21 cellular contexts compared by ENCODE assay signal in genomic region chr11:130192845-130193267, GRCh38. TPM values are rescaled to one million over a fixed set of nuclear protein-coding genes. Genes with fewer than 3 reads are reported as not detected.
DNase-seq lines count a peak whose midpoint lies in the region; ATAC-seq and TF ChIP-seq lines count a peak whose summit lies in the region.
"Had no signal": no experiment of that assay in that cellular context is flagged by ENCODE, and none has a peak within 500 bp of the region (broad histone marks: within the 10 kb centered on the region; RNA-seq: fewer than 3 reads in every experiment).

No MANE protein-coding gene starts in this region.

- ATAC-seq in body of pancreas (peak; percentile 66), left lung (peak; percentile 81)
- ATAC-seq in natural killer cell treated with Interleukin-12 subunit alpha and Interleukin-12 subunit beta and Interleukin-15 and Interleukin-18, amount 100 ng/mL, for 72 hours: no peak

- H3K4me1 Mint-ChIP-seq in activated naive CD8-positive, alpha-beta T cell treated with anti-CD3 and anti-CD28 coated beads for 36 hours: no peaks in the 10 kb centered on the region
- no peaks in the 10 kb centered on the region for H3K4me1 Mint-ChIP-seq in natural killer cell treated with Interleukin-12 subunit alpha and Interleukin-12 subunit beta and Interleukin-15 and Interleukin-18, amount 100 ng/mL, for 72 hours (ENCODE audit: low read depth in 2 of 2)

- no peak overlapping the region for H3K4me3 ChIP-seq in body of pancreas
- no peak overlapping the region for H3K4me3 ChIP-seq in left lung
- H3K4me3 ChIP-seq in testis: no peak overlapping the region
- H3K4me3 ChIP-seq in BE2C (ENCODE audit: low read depth, low read length): no peak overlapping the region

- intact Hi-C loops in body of pancreas (cut with DNase I): no loop called here
- intact Hi-C loops in left lung (cut with DNase I): no loop called here
- intact Hi-C loops in testis (cut with DNase I; ENCODE audit: low total_unique reads): no loop called here

- no peak for TF ChIP-seq CTCF in body of pancreas (IDR thresholded peaks at IDR 0.05)
- no peak for TF ChIP-seq CTCF in left lung (IDR thresholded peaks at IDR 0.05)
- TF ChIP-seq CTCF in testis (IDR thresholded peaks at IDR 0.05): no peak
- TF ChIP-seq CTCF in BE2C (IDR thresholded peaks at IDR 0.05; ENCODE audit: low read depth, low read length): no peak

- peak; percentile 38 to 66 (median 52) for DNase-seq in body of pancreas
- no peak for DNase-seq in left lung
- DNase-seq in testis: peak; percentile 30
- DNase-seq in BE2C: no peak
- DNase-seq in activated naive CD8-positive, alpha-beta T cell treated with anti-CD3 and anti-CD28 coated beads for 36 hours: no peak
- DNase-seq in natural killer cell treated with Interleukin-12 subunit alpha and Interleukin-12 subunit beta and Interleukin-15 and Interleukin-18, amount 100 ng/mL, for 72 hours (ENCODE audit: low spot score): no peak
- no peak for DNase-seq in anterior cingulate cortex (lab: John Stamatoyannopoulos, UW)
- DNase-seq: ACHN, DMS79, KBM-7, MV-4-11, NCI-H1417, NCI-H187, NCI-H2107, NCI-H510A, NCI-H774, SW 1271 had no signal

- WGBS in body of pancreas, 2 donors: 11 to 26% methylated on average over 2 to 4 of the region's 4 CpGs
- 34 to 67% methylated on average over 4 of the region's 4 CpGs for WGBS in testis, 2 donors

- TF ChIP-seq EP300 in Ishikawa (IDR thresholded peaks at IDR 0.05; ENCODE audit: borderline replicate concordance): no peak

- no peak overlapping the region for H3K4me3 Mint-ChIP-seq in activated naive CD8-positive, alpha-beta T cell treated with anti-CD3 and anti-CD28 coated beads for 36 hours
- no peak overlapping the region for H3K4me3 Mint-ChIP-seq in natural killer cell treated with Interleukin-12 subunit alpha and Interleukin-12 subunit beta and Interleukin-15 and Interleukin-18, amount 100 ng/mL, for 72 hours

- H3K27me3 ChIP-seq in body of pancreas: no peaks in the 10 kb centered on the region
- H3K27me3 ChIP-seq in left lung: no peaks in the 10 kb centered on the region
- H3K27me3 ChIP-seq in testis: no peaks in the 10 kb centered on the region
- no peaks in the 10 kb centered on the region for H3K27me3 ChIP-seq in BE2C

- H3K27ac ChIP-seq in body of pancreas (no peak overlapping the region), left lung (no peak overlapping the region), testis (no peak overlapping the region)
- H3K27ac ChIP-seq: C4-2B, HL-60 had no signal

- H3K4me1 ChIP-seq in body of pancreas (peaks cover 18% of the 10 kb centered on the region), left lung (peaks cover 0 to 4% of the 10 kb centered on the region in 2 donors), testis (no peaks in the 10 kb centered on the region), BE2C (no peaks in the 10 kb centered on the region)

- H3K9me3 ChIP-seq in body of pancreas (no peaks in the 10 kb centered on the region), left lung (no peaks in the 10 kb centered on the region), testis (no peaks in the 10 kb centered on the region), BE2C (no peaks in the 10 kb centered on the region)

- TF ChIP-seq POLR2A in body of pancreas (IDR thresholded peaks at IDR 0.05) (no peak), testis (IDR thresholded peaks at IDR 0.05) (no peak)

- no peaks in the 10 kb centered on the region for H3K36me3 Mint-ChIP-seq in activated naive CD8-positive, alpha-beta T cell treated with anti-CD3 and anti-CD28 coated beads for 36 hours
- no peaks in the 10 kb centered on the region for H3K36me3 Mint-ChIP-seq in natural killer cell treated with Interleukin-12 subunit alpha and Interleukin-12 subunit beta and Interleukin-15 and Interleukin-18, amount 100 ng/mL, for 72 hours

- H3K27ac Mint-ChIP-seq in activated naive CD8-positive, alpha-beta T cell treated with anti-CD3 and anti-CD28 coated beads for 36 hours: no peak overlapping the region
- no peak overlapping the region for H3K27ac Mint-ChIP-seq in natural killer cell treated with Interleukin-12 subunit alpha and Interleukin-12 subunit beta and Interleukin-15 and Interleukin-18, amount 100 ng/mL, for 72 hours

- no peaks in the 10 kb centered on the region for H3K9me3 Mint-ChIP-seq in activated naive CD8-positive, alpha-beta T cell treated with anti-CD3 and anti-CD28 coated beads for 36 hours
- H3K9me3 Mint-ChIP-seq in natural killer cell treated with Interleukin-12 subunit alpha and Interleukin-12 subunit beta and Interleukin-15 and Interleukin-18, amount 100 ng/mL, for 72 hours: no peaks in the 10 kb centered on the region

- no peak for TF ChIP-seq RAD21 in Ishikawa (IDR thresholded peaks at IDR 0.05; ENCODE audit: low read depth)

- peaks cover 0 to 25% of the 10 kb centered on the region in 2 donors for H3K36me3 ChIP-seq in body of pancreas (replicated peaks in 1 of 2; ENCODE audit: insufficient read depth in 1 of 2, low read depth in 2 of 2)
- peaks cover 0 to 37% of the 10 kb centered on the region in 2 donors for H3K36me3 ChIP-seq in left lung
- no peaks in the 10 kb centered on the region for H3K36me3 ChIP-seq in testis (ENCODE audit: low read depth, missing control alignments)
- H3K36me3 ChIP-seq in BE2C: no peaks in the 10 kb centered on the region

- no peaks in the 10 kb centered on the region for H3K27me3 Mint-ChIP-seq in activated naive CD8-positive, alpha-beta T cell treated with anti-CD3 and anti-CD28 coated beads for 36 hours
- H3K27me3 Mint-ChIP-seq in natural killer cell treated with Interleukin-12 subunit alpha and Interleukin-12 subunit beta and Interleukin-15 and Interleukin-18, amount 100 ng/mL, for 72 hours: no peaks in the 10 kb centered on the region

TF ChIP-seq in Ishikawa, 13 proteins besides CTCF, POLR2A, EP300 and RAD21:
- TF ChIP-seq TEAD4 (IDR thresholded peaks at IDR 0.05): no peak
- TF ChIP-seq TAF1 (IDR thresholded peaks at IDR 0.05; ENCODE audit: low read depth): no peak
- TF ChIP-seq TCF12 (IDR thresholded peaks at IDR 0.05; ENCODE audit: low read depth): no peak
- peak; percentile 10; the same call in 1 of the 2 replicates for TF ChIP-seq CEBPB (IDR thresholded peaks at IDR 0.05)
TF ChIP-seq in Ishikawa: peak in this region for 1.

RNA-seq across cellular contexts. Expression of gene ST14, which starts 33.3 kb away (rescaled TPM):
- total RNA-seq in body of pancreas (10 to 100 TPM; 55.3 to 61.0 TPM), left lung (100 to 1,000 TPM in 1 of 2 donors, 10 to 100 TPM in 1; 80.6 to 107 TPM), testis (1 to 10 TPM in 1 of 2 donors, under 1 TPM in 1; 0.55 to 2.4 TPM)
- polyA plus RNA-seq in testis (ENCODE audit: insufficient read depth, low read depth, low replicate concordance): 5.8 TPM
- polyA plus RNA-seq in BE2C (2012; ENCODE audit: insufficient read depth, insufficient read length, low read depth): 0.28 TPM
- under 1 TPM; 0.14 to 0.48 TPM for total RNA-seq in activated naive CD8-positive, alpha-beta T cell treated with anti-CD3 and anti-CD28 coated beads for 36 hours
- under 1 TPM in 1 of 2 donors, not detected in 1; 0.17 TPM for total RNA-seq in natural killer cell treated with Interleukin-12 subunit alpha and Interleukin-12 subunit beta and Interleukin-15 and Interleukin-18, amount 100 ng/mL, for 72 hours
- total RNA-seq: SK-MEL-5 had no signal

Comparison
In these comparisons a context has a peak if more than half of its experiments do, and no peak if none do; other contexts are left out.
1. ATAC-seq: peak in body of pancreas (single experiment) and left lung (single experiment); none in natural killer cell treated with Interleukin-12 subunit alpha and Interleukin-12 subunit beta and Interleukin-15 and Interleukin-18, amount 100 ng/mL, for 72 hours (0 of 2).
2. DNase-seq: peak in body of pancreas (4 of 4) and testis (single experiment); none in left lung (0 of 2), BE2C (single experiment), activated naive CD8-positive, alpha-beta T cell treated with anti-CD3 and anti-CD28 coated beads for 36 hours (single experiment), natural killer cell treated with Interleukin-12 subunit alpha and Interleukin-12 subunit beta and Interleukin-15 and Interleukin-18, amount 100 ng/mL, for 72 hours (single experiment) and anterior cingulate cortex (0 of 58).
3. RNA of gene ST14, which starts 33.3 kb away (total RNA-seq): 80.6 to 107 TPM in left lung and 55.3 to 61.0 TPM in body of pancreas; 0.55 to 2.4 TPM in testis, 0.14 to 0.48 TPM in activated naive CD8-positive, alpha-beta T cell treated with anti-CD3 and anti-CD28 coated beads for 36 hours and 0.17 TPM in natural killer cell treated with Interleukin-12 subunit alpha and Interleukin-12 subunit beta and Interleukin-15 and Interleukin-18, amount 100 ng/mL, for 72 hours; every median in the first group is over 10 times any median in the second.